In the genomic region with DNA sequence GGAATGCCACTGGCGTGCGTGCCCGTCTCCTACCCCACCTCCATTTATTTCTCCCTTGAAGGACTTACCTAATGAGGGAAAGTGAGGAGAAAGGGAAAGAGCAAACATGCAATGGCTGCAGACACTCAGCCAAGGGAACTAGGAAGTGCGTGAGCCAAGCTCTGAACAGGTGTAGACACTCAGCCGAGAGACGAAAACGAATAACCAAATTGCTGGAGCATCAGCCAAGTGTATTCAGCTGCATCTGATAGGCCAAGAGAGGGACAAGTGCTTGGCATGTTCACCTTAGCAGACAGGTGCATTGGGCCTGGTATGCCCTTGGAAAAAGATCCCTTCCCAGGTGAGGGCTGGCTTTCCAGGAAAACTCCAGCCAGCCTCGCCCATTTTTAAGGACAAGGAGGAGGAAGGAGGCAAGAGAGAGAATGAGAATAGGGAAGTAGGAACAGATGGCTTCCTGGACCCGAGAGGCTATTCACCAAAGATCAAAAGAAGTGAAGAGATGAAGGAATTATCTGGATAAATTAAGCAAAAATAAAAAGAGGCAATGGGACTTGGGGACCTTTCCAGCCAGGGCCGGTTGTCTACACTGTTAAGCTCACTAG, we compare ENCODE assay signal across 12 cellular contexts.
A peak's percentile ranks its signal among the peaks of the same experiment; 100 is the strongest.
DNase-seq lines count a peak whose midpoint lies in the region; ATAC-seq and TF ChIP-seq lines count a peak whose summit lies in the region.
"Had no signal": no experiment of that assay in that cellular context is flagged by ENCODE, and none has a peak within 500 bp of the region (broad histone marks: within the 10 kb centered on the region; RNA-seq: fewer than 3 reads in every experiment).

No MANE protein-coding gene starts in this region.

- H2BK120ac ChIP-seq in H9 (ENCODE audit: low read depth, low read length, poor library complexity, severe bottlenecking), result no peak overlapping the region

- no peaks in the 10 kb centered on the region for H3K23me2 ChIP-seq in H9 (ENCODE audit: insufficient read length, low read depth, low read length, poor library complexity, severe bottlenecking)

- H3K9me3 Mint-ChIP-seq in activated CD4-positive, alpha-beta T cell treated with anti-CD3 and anti-CD28 coated beads, Interleukin-2, amount 10 ng/mL, durations not matched to agents 24 days and 14 days, result peaks cover 19% of the 10 kb centered on the region
- H3K9me3 Mint-ChIP-seq in H9, result peaks cover 0 to 3% of the 10 kb centered on the region in 2 experiments; a peak in 1 of 5 replicates

- H2AFZ ChIP-seq in OCI-LY7 (ENCODE audit: low read length), result no peak overlapping the region
- no peak overlapping the region for H2AFZ ChIP-seq in H9 (ENCODE audit: low read length)

- H3K4ac ChIP-seq in H9 (ENCODE audit: low read depth, low read length), result no peak overlapping the region

- H3K4me3 Mint-ChIP-seq in activated CD4-positive, alpha-beta T cell treated with anti-CD3 and anti-CD28 coated beads, Interleukin-2, amount 10 ng/mL, durations not matched to agents 24 days and 14 days, result no peak overlapping the region
- no peak overlapping the region for H3K4me3 Mint-ChIP-seq in H9

- H3K4me2 ChIP-seq in OCI-LY7 (ENCODE audit: low read length) (no peak overlapping the region), H9 (ENCODE audit: insufficient read depth, insufficient read length, low read length) (no peak overlapping the region)
- H3K4me2 ChIP-seq: KMS-11 had no signal

- no CpG with 5 or more reads among the region's 10 CpGs for WGBS in H9 (ENCODE audit: extremely low coverage, insufficient read length, low lambda C conversion rate)

- no peak overlapping the region for H2BK20ac ChIP-seq in H9 (ENCODE audit: low read depth, low read length, poor library complexity, severe bottlenecking)

- no peaks in the 10 kb centered on the region for H3K27me3 ChIP-seq in H9 (ENCODE audit: insufficient read depth, low read length)

- no peak overlapping the region for H4K8ac ChIP-seq in H9 (replicated peaks; ENCODE audit: insufficient read length, low read depth, low read length)

- H3K27ac Mint-ChIP-seq in activated CD4-positive, alpha-beta T cell treated with anti-CD3 and anti-CD28 coated beads, Interleukin-2, amount 10 ng/mL, durations not matched to agents 24 days and 14 days, result peak overlapping the region; percentile 60
- no peak overlapping the region for H3K27ac Mint-ChIP-seq in H9

- no peak overlapping the region for H2BK5ac ChIP-seq in H9 (ENCODE audit: insufficient read length, low read length)

- BruUV-seq in OCI-LY7 (replicated peaks; lab: Mats Ljungman, UMichigan), result no TSS peak

- H3K4me1 Mint-ChIP-seq in activated CD4-positive, alpha-beta T cell treated with anti-CD3 and anti-CD28 coated beads, Interleukin-2, amount 10 ng/mL, durations not matched to agents 24 days and 14 days, result peaks cover 17% of the 10 kb centered on the region
- H3K4me1 Mint-ChIP-seq in H9, result 0 out of 4 replicates have a peak, but pooled peaks cover 0 to 7% of the 10 kb centered on the region in 2 experiments

- no peaks in the 10 kb centered on the region for H3K79me1 ChIP-seq in H9 (ENCODE audit: insufficient read depth, low read depth, low read length, poor library complexity, severe bottlenecking)

- H3K36me3 Mint-ChIP-seq in activated CD4-positive, alpha-beta T cell treated with anti-CD3 and anti-CD28 coated beads, Interleukin-2, amount 10 ng/mL, durations not matched to agents 24 days and 14 days (ENCODE audit: low read depth), result peaks cover 8% of the 10 kb centered on the region
- peaks cover 0 to under 1% (median under 1%) of the 10 kb centered on the region in 3 experiments; a peak in 3 of 7 replicates for H3K36me3 Mint-ChIP-seq in H9 (ENCODE audit: insufficient read depth in 1 of 3, low read depth in 3 of 3)

- no peak overlapping the region for H3K4me3 ChIP-seq in OCI-LY7 (ENCODE audit: low read depth, low read length, poor library complexity, severe bottlenecking)
- H3K4me3 ChIP-seq: psoas muscle had no signal

- no peak overlapping the region for H3T11ph ChIP-seq in H9 (ENCODE audit: low read length)

- H3K4me1 ChIP-seq in OCI-LY7 (ENCODE audit: insufficient read depth, low read length, poor library complexity, severe bottlenecking) (peaks cover 19% of the 10 kb centered on the region), H9 (ENCODE audit: insufficient read depth, low read length) (peaks cover 3% of the 10 kb centered on the region; the same call in 1 of the 2 replicates)

- no peak overlapping the region for H3K23ac ChIP-seq in H9 (ENCODE audit: insufficient read length, low read depth, low read length)

- DNase-seq in activated CD4-positive, alpha-beta T cell treated with anti-CD3 and anti-CD28 coated beads, Interleukin-2, amount 10 ng/mL, durations not matched to agents 24 days and 14 days, result no peak
- DNase-seq in activated CD4-positive, alpha-beta T cell treated with anti-CD3 and anti-CD28 coated beads for 1 hour, result no peak
- DNase-seq in MV-4-11 (lab: John Stamatoyannopoulos, UW), result peak; percentile 44
- peak; percentile 32 for DNase-seq in SHP77 treated with DMSO at 0.1 percent for 48 hours (lab: John Stamatoyannopoulos, UW)
- peak; percentile 18 for DNase-seq in sciatic nerve (ENCODE audit: low spot score)
- DNase-seq in OCI-LY7 (ENCODE audit: low spot score), result no peak
- DNase-seq in H9, result no peak
- no peak for DNase-seq in posterior vena cava (ENCODE audit: low spot score)
- DNase-seq: NCI-H2081 treated with DMSO at 0.1 percent for 48 hours, psoas muscle had no signal

- ATAC-seq in sciatic nerve, result no peak
- ATAC-seq: HCT116, psoas muscle had no signal

- no peaks in the 10 kb centered on the region for H3K79me2 ChIP-seq in OCI-LY7 (ENCODE audit: insufficient read depth, low read depth, low read length)
- no peaks in the 10 kb centered on the region for H3K79me2 ChIP-seq in H9 (ENCODE audit: insufficient read depth, low read length)

- H3K56ac ChIP-seq in H9 (ENCODE audit: insufficient read length, low read depth, low read length), result no peak overlapping the region

- H2BK15ac ChIP-seq in H9 (ENCODE audit: low read depth, low read length), result no peak overlapping the region

- H3K27me3 Mint-ChIP-seq in activated CD4-positive, alpha-beta T cell treated with anti-CD3 and anti-CD28 coated beads, Interleukin-2, amount 10 ng/mL, durations not matched to agents 24 days and 14 days, result no peaks in the 10 kb centered on the region
- no peaks in the 10 kb centered on the region; the same call in 1 of the 2 replicates for H3K27me3 Mint-ChIP-seq in H9 (ENCODE audit: low read depth)

- intact Hi-C loops in activated CD4-positive, alpha-beta T cell treated with anti-CD3 and anti-CD28 coated beads, Interleukin-2, amount 10 ng/mL, durations not matched to agents 24 days and 14 days (cut with micrococcal nuclease), result no loop called here
- intact Hi-C loops in sciatic nerve (cut with DNase I), result no loop called here
- intact Hi-C loops in OCI-LY7 (cut with micrococcal nuclease; ENCODE audit: unreplicated experiment), result no loop called here
- intact Hi-C loops in posterior vena cava (cut with DNase I), result no loop called here

- H3K27ac ChIP-seq in OCI-LY7 (ENCODE audit: low read depth, low read length, poor library complexity, severe bottlenecking) (no peak overlapping the region), H9 (ENCODE audit: insufficient read length, low read depth, low read length) (no peak overlapping the region)
- H3K27ac ChIP-seq: KMS-11, psoas muscle had no signal

- no peak overlapping the region for H4K5ac ChIP-seq in H9 (ENCODE audit: insufficient read length, low read depth, low read length)

- peaks cover 7% of the 10 kb centered on the region; the same call in 1 of the 2 replicates for H3K9me3 ChIP-seq in OCI-LY7 (ENCODE audit: low read length)
- no peaks in the 10 kb centered on the region for H3K9me3 ChIP-seq in H9 (ENCODE audit: control insufficient read depth, low read depth, low read length)
- H3K9me3 ChIP-seq: psoas muscle had no signal

- no peak overlapping the region for H3K9ac ChIP-seq in H9 (ENCODE audit: extremely low read depth, insufficient read length, low read length)
- H3K9ac ChIP-seq: KMS-11 had no signal

- CTCF ChIA-PET in OCI-LY7 (lab: Charles Lee; ENCODE audit: unreplicated experiment), result no interaction called here

- H3K36me3 ChIP-seq in OCI-LY7 (ENCODE audit: insufficient read depth, low read length), result no peaks in the 10 kb centered on the region

- no peak overlapping the region for H2AK5ac ChIP-seq in H9 (ENCODE audit: insufficient read length, low read length)

- no peak overlapping the region for H4K91ac ChIP-seq in H9 (ENCODE audit: insufficient read length, low read depth, low read length)

- no peaks in the 10 kb centered on the region for H3K9me2 ChIP-seq in OCI-LY7 (ENCODE audit: insufficient read depth, low read length)

- no peaks in the 10 kb centered on the region for H4K20me1 ChIP-seq in OCI-LY7 (ENCODE audit: insufficient read depth, low read length)
- no peaks in the 10 kb centered on the region for H4K20me1 ChIP-seq in H9 (ENCODE audit: control insufficient read depth, insufficient read depth, insufficient read length)

- no peak overlapping the region for H3K14ac ChIP-seq in H9 (ENCODE audit: insufficient read depth, low read length)

- TF ChIP-seq CTCF in OCI-LY7 (conservative IDR thresholded peaks at IDR 0.05; ENCODE audit: low read length) (no peak), H9 (conservative IDR thresholded peaks at IDR 0.05) (no peak)

- POLR2A ChIA-PET in OCI-LY7 (lab: Charles Lee), result interaction anchor here (0.6 to 2.1 kb wide), 5 partner anchors 11 to 108 kb away, joined by 3 to 8 read pairs (median 3); no protein-coding TSS in a partner anchor

- H2BK12ac ChIP-seq in H9 (ENCODE audit: insufficient read length, low read depth, low read length), result no peak overlapping the region

- H3K18ac ChIP-seq in H9 (ENCODE audit: insufficient read length, low read depth, low read length), result no peak overlapping the region

Comparison
In these comparisons a context has a peak if more than half of its experiments do, and no peak if none do; other contexts are left out.
1. DNase-seq: peak in MV-4-11 (single experiment), SHP77 treated with DMSO at 0.1 percent for 48 hours (single experiment) and sciatic nerve (single experiment); none in activated CD4-positive, alpha-beta T cell treated with anti-CD3 and anti-CD28 coated beads, Interleukin-2, amount 10 ng/mL, durations not matched to agents 24 days and 14 days (single experiment), activated CD4-positive, alpha-beta T cell treated with anti-CD3 and anti-CD28 coated beads for 1 hour (single experiment), OCI-LY7 (single experiment), H9 (single experiment) and posterior vena cava (single experiment).